In genomic region chr6:170276369-170277057, GRCh38 we compare ENCODE assay signal across 1 cellular context.
TF ChIP-seq lines count a peak whose summit lies in the region.

No MANE protein-coding gene starts in this region.

TF ChIP-seq in HepG2, 621 proteins besides CTCF, POLR2A, EP300 and RAD21 (continued from another document):
- TF ChIP-seq ZC3H4 (CRISPR knock-in tag; IDR thresholded peaks at IDR 0.05; ENCODE audit: borderline replicate concordance): no peak
- TF ChIP-seq THAP11 (CRISPR knock-in tag; IDR thresholded peaks at IDR 0.05): no peak
- TF ChIP-seq ZNF577 (CRISPR knock-in tag; IDR thresholded peaks at IDR 0.05; ENCODE audit: borderline replicate concordance, low read depth): no peak
- TF ChIP-seq SNAPC2 (CRISPR knock-in tag; IDR thresholded peaks at IDR 0.05): no peak
